ENCODE assay signal across 15 cellular contexts in genomic region chr22:20583471-20583922, GRCh38.
A peak's percentile ranks its signal among the peaks of the same experiment; 100 is the strongest.
DNase-seq lines count a peak whose midpoint lies in the region; ATAC-seq and TF ChIP-seq lines count a peak whose summit lies in the region.
"Had no signal": no experiment of that assay in that cellular context is flagged by ENCODE, and none has a peak within 500 bp of the region (broad histone marks: within the 10 kb centered on the region; RNA-seq: fewer than 3 reads in every experiment).

No MANE protein-coding gene starts in this region.

- no peaks in the 10 kb centered on the region for H3K27me3 ChIP-seq in gastroesophageal sphincter
- H3K27me3 ChIP-seq: pancreas, upper lobe of right lung had no signal

- TF ChIP-seq POLR2A in gastroesophageal sphincter (IDR thresholded peaks at IDR 0.05): no peak

- TF ChIP-seq EP300 in gastroesophageal sphincter (IDR thresholded peaks at IDR 0.05): no peak

- no peak overlapping the region for H3K4me3 Mint-ChIP-seq in natural killer cell
- H3K4me3 Mint-ChIP-seq: activated naive CD8-positive, alpha-beta T cell had no signal

- H3K9me3 ChIP-seq in gastroesophageal sphincter: no peaks in the 10 kb centered on the region
- H3K9me3 ChIP-seq: pancreas, upper lobe of right lung had no signal

- TF ChIP-seq CTCF in GM12873 (IDR thresholded peaks at IDR 0.05; ENCODE audit: insufficient read depth, low read depth, low read length, missing control alignments): peak; percentile 33
- peak; percentile 32 for TF ChIP-seq CTCF in LNCaP clone FGC (IDR thresholded peaks at IDR 0.05; ENCODE audit: control insufficient read depth, extremely low read depth, insufficient read depth)
- TF ChIP-seq CTCF in natural killer cell (IDR thresholded peaks at IDR 0.05): no peak
- TF ChIP-seq CTCF in gastroesophageal sphincter (IDR thresholded peaks at IDR 0.05): no peak

- H3K9me3 Mint-ChIP-seq in natural killer cell: no peaks in the 10 kb centered on the region

- H3K27me3 Mint-ChIP-seq in natural killer cell (ENCODE audit: low read depth in 2 of 2): no peaks in the 10 kb centered on the region
- H3K27me3 Mint-ChIP-seq: activated naive CD8-positive, alpha-beta T cell had no signal

- H3K4me1 Mint-ChIP-seq in natural killer cell: peaks cover 21 to 38% of the 10 kb centered on the region in 2 donors

- no peak for ATAC-seq in natural killer cell
- no peak for ATAC-seq in HG03045 (IDR thresholded peaks at IDR 0.05; ENCODE audit: unreplicated experiment)
- no peak for ATAC-seq in gastroesophageal sphincter
- ATAC-seq: pancreas, upper lobe of right lung had no signal

- DNase-seq in LNCaP clone FGC (ENCODE audit: low read depth) (no peak), cerebellar cortex (ENCODE audit: low spot score) (peak; percentile 42), midbrain (lab: John Stamatoyannopoulos, UW) (peak; percentile 28), natural killer cell (no peak), GM03348 (ENCODE audit: low spot score) (no peak)
- DNase-seq: DMS153, HCEC 1CT, kidney, NCI-H1694 treated with DMSO at 0.1 percent for 48 hours, upper lobe of right lung had no signal

- peak overlapping the region in 1 of 2 donors; percentile 16 for H3K27ac Mint-ChIP-seq in natural killer cell
- H3K27ac Mint-ChIP-seq: activated naive CD8-positive, alpha-beta T cell had no signal

- no peaks in the 10 kb centered on the region for H3K36me3 Mint-ChIP-seq in natural killer cell

- H3K36me3 ChIP-seq in gastroesophageal sphincter: peaks cover 0 to 97% of the 10 kb centered on the region in 2 donors

- no peak overlapping the region for H3K4me3 ChIP-seq in LNCaP clone FGC (ENCODE audit: low read depth, low read length)
- H3K4me3 ChIP-seq in gastroesophageal sphincter: no peak overlapping the region
- H3K4me3 ChIP-seq: pancreas, upper lobe of right lung had no signal

- peaks cover 0 to 12% (median 0%) of the 10 kb centered on the region in 3 donors for H3K4me1 ChIP-seq in gastroesophageal sphincter
- H3K4me1 ChIP-seq: upper lobe of right lung had no signal

- intact Hi-C loops in natural killer cell (cut with micrococcal nuclease): no loop called here

- no CpG with 5 or more reads among the region's 4 CpGs for WGBS in gastroesophageal sphincter (ENCODE audit: low coverage in 1 of 2), 2 donors

- H3K27ac ChIP-seq in gastroesophageal sphincter: no peak overlapping the region
- H3K27ac ChIP-seq: pancreas, upper lobe of right lung had no signal

Comparison
In these comparisons a context has a peak if more than half of its experiments do, and no peak if none do; other contexts are left out.
1. CTCF ChIP-seq: peak in GM12873 (single experiment) and LNCaP clone FGC (single experiment); none in natural killer cell (single experiment) and gastroesophageal sphincter (0 of 4).
2. DNase-seq: peak in cerebellar cortex (single experiment) and midbrain (single experiment); none in LNCaP clone FGC (single experiment), natural killer cell (single experiment) and GM03348 (single experiment).